In genomic region chr10:90317172-90317571, GRCh38 we compare ENCODE assay signal across 23 cellular contexts.
"Had no signal": no experiment of that assay in that cellular context is flagged by ENCODE, and none has a peak within 500 bp of the region (broad histone marks: within the 10 kb centered on the region; RNA-seq: fewer than 3 reads in every experiment).

No MANE protein-coding gene starts in this region.

- H3K9ac ChIP-seq: KMS-11, SK-N-SH had no signal

- H3K9me3 ChIP-seq: SK-N-SH had no signal

- H3K27ac ChIP-seq: KMS-11, RWPE1 had no signal

- H3K4me3 ChIP-seq: K562 had no signal

- ATAC-seq: HepG2, K562, Panc1, PC-3 had no signal

- H3K4me2 ChIP-seq: KMS-11, SK-N-SH had no signal

- DNase-seq: IMR-90, MM.1S, NCI-H1092 treated with DMSO at 0.1 percent for 48 hours, NCI-H1436, NCI-H187, NCI-H2029, NCI-H2081 treated with DMSO at 0.1 percent for 48 hours, NCI-H2171, NCI-H226, NCI-H446, NCI-H510A, NCI-H524 treated with DMSO at 0.1 percent for 48 hours, NCI-H69, NCI-H774, PC-3, SHP77, SK-N-SH, SW 1271 had no signal

- FAIRE-seq: HepG2, K562 had no signal
